Comparison of ENCODE assay signal across 18 cellular contexts in the genomic region with DNA sequence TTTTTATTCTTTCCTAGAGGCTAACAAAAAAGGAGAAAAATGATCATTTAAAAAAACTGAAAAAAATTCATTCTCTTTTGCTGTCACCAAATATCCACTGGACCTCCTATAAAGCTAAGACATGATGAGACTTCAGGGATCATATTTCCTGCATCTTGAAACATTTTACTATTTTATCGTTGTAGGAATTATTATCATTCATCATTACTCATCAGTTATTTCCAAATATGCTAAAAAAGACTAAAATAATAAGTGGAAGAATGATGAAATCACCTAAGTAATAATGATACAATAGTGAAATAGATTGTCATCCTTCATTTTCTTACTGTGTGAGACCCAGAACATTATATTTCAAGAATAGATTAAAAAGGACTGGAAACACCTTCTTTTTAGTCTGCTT.
"Had no signal": no experiment of that assay in that cellular context is flagged by ENCODE, and none has a peak within 500 bp of the region (broad histone marks: within the 10 kb centered on the region; RNA-seq: fewer than 3 reads in every experiment).

No MANE protein-coding gene starts in this region.

- H3K4me1 ChIP-seq: lower lobe of right lung, sigmoid colon, upper lobe of right lung had no signal

- H3K27me3 ChIP-seq: heart right ventricle, sigmoid colon, upper lobe of right lung had no signal

- H3K27me3 Mint-ChIP-seq: activated CD4-positive, alpha-beta memory T cell treated with anti-CD3 and anti-CD28 coated beads, Interleukin-2, amount 10 ng/mL, durations not matched to agents 7 days and 5 days; activated CD4-positive, alpha-beta T cell treated with anti-CD3 and anti-CD28 coated beads, Interleukin-2, amount 10 ng/mL, durations not matched to agents 24 days and 14 days; activated naive CD8-positive, alpha-beta T cell; naive B cell; progenitor cell of endocrine pancreas had no signal

- H3K9me3 ChIP-seq: heart right ventricle, lower lobe of right lung, sigmoid colon, upper lobe of right lung had no signal

- H3K4me1 Mint-ChIP-seq: activated CD4-positive, alpha-beta memory T cell treated with anti-CD3 and anti-CD28 coated beads, Interleukin-2, amount 10 ng/mL, durations not matched to agents 7 days and 5 days; activated CD4-positive, alpha-beta T cell treated with anti-CD3 and anti-CD28 coated beads, Interleukin-2, amount 10 ng/mL, durations not matched to agents 24 days and 14 days had no signal

- H3K9me3 Mint-ChIP-seq: activated CD4-positive, alpha-beta memory T cell treated with anti-CD3 and anti-CD28 coated beads, Interleukin-2, amount 10 ng/mL, durations not matched to agents 7 days and 5 days; activated CD4-positive, alpha-beta T cell treated with anti-CD3 and anti-CD28 coated beads, Interleukin-2, amount 10 ng/mL, durations not matched to agents 24 days and 14 days; activated T-helper 1 cell treated with anti-CD3 and anti-CD28 coated beads, Interleukin-12 subunit alpha, Interleukin-12 subunit beta, Interleukin-2, Interleukin-4 antibody, amounts not matched to agents 30 ng/mL and 10 ng/mL and 1 ng/mL, durations not matched to agents 14 hours and 24 hours and 36 hours; naive B cell had no signal

- DNase-seq: activated CD4-positive, alpha-beta memory T cell treated with anti-CD3 and anti-CD28 coated beads, Interleukin-2, amount 10 ng/mL, durations not matched to agents 7 days and 5 days; activated CD4-positive, alpha-beta T cell treated with anti-CD3 and anti-CD28 coated beads, Interleukin-2, amount 10 ng/mL, durations not matched to agents 24 days and 14 days; central memory CD4-positive, alpha-beta T cell; dermis blood vessel endothelial cell; effector memory CD4-positive, alpha-beta T cell; heart right ventricle; lower lobe of right lung; naive B cell; occipital lobe; retina; sigmoid colon; stimulated activated CD4-positive, alpha-beta T cell treated with anti-CD3 and anti-CD28 coated beads, Interleukin-4, amount 100 ng/mL, for 24 hours; stimulated activated naive CD4-positive, alpha-beta T cell treated with Interleukin-2 at 50 U/mL for 16 hours; upper lobe of right lung had no signal

- H3K27ac Mint-ChIP-seq: activated CD4-positive, alpha-beta memory T cell treated with anti-CD3 and anti-CD28 coated beads, Interleukin-2, amount 10 ng/mL, durations not matched to agents 7 days and 5 days; activated CD4-positive, alpha-beta T cell treated with anti-CD3 and anti-CD28 coated beads, Interleukin-2, amount 10 ng/mL, durations not matched to agents 24 days and 14 days; activated naive CD8-positive, alpha-beta T cell; activated T-helper 1 cell treated with anti-CD3 and anti-CD28 coated beads, Interleukin-12 subunit alpha, Interleukin-12 subunit beta, Interleukin-2, Interleukin-4 antibody, amounts not matched to agents 30 ng/mL and 10 ng/mL and 1 ng/mL, durations not matched to agents 14 hours and 24 hours and 36 hours; naive B cell; progenitor cell of endocrine pancreas had no signal

- H3K4me3 ChIP-seq: heart right ventricle, lower lobe of right lung, sigmoid colon, upper lobe of right lung had no signal

- H3K4me3 Mint-ChIP-seq: activated CD4-positive, alpha-beta memory T cell treated with anti-CD3 and anti-CD28 coated beads, Interleukin-2, amount 10 ng/mL, durations not matched to agents 7 days and 5 days; activated CD4-positive, alpha-beta T cell treated with anti-CD3 and anti-CD28 coated beads, Interleukin-2, amount 10 ng/mL, durations not matched to agents 24 days and 14 days; activated naive CD8-positive, alpha-beta T cell; activated T-helper 1 cell treated with anti-CD3 and anti-CD28 coated beads, Interleukin-12 subunit alpha, Interleukin-12 subunit beta, Interleukin-2, Interleukin-4 antibody, amounts not matched to agents 30 ng/mL and 10 ng/mL and 1 ng/mL, durations not matched to agents 14 hours and 24 hours and 36 hours; naive B cell had no signal

- H3K27ac ChIP-seq: heart right ventricle, lower lobe of right lung, sigmoid colon, upper lobe of right lung had no signal

- ATAC-seq: heart right ventricle, left lobe of liver, lower lobe of right lung, upper lobe of right lung had no signal

- H3K36me3 ChIP-seq: lower lobe of right lung, sigmoid colon, upper lobe of right lung had no signal
